Comparison of ENCODE assay signal across 17 cellular contexts in genomic region chr22:42878561-42879305, GRCh38. TPM values are rescaled to one million over a fixed set of nuclear protein-coding genes. Genes with fewer than 3 reads are reported as not detected.
DNase-seq lines count a peak whose midpoint lies in the region; ATAC-seq, FAIRE-seq and TF ChIP-seq lines count a peak whose summit lies in the region.
"Had no signal": no experiment of that assay in that cellular context is flagged by ENCODE, and none has a peak within 500 bp of the region (broad histone marks: within the 10 kb centered on the region; RNA-seq: fewer than 3 reads in every experiment).

No MANE protein-coding gene starts in this region.

- peak overlapping the region; percentile 19 for H3K27ac Mint-ChIP-seq in activated CD4-positive, alpha-beta T cell treated with anti-CD3 and anti-CD28 coated beads, Interleukin-2, amount 10 ng/mL, durations not matched to agents 7 days and 5 days
- no peak overlapping the region for H3K27ac Mint-ChIP-seq in activated T-helper 1 cell treated with anti-CD3 and anti-CD28 coated beads, Interleukin-12 subunit alpha, Interleukin-12 subunit beta, Interleukin-2, Interleukin-4 antibody, amounts not matched to agents 30 ng/mL and 10 ng/mL and 1 ng/mL, durations not matched to agents 14 hours and 24 hours and 36 hours
- H3K27ac Mint-ChIP-seq: CD14-positive monocyte, HFFc6 had no signal

- CTCF ChIA-PET in activated CD4-positive, alpha-beta T cell treated with anti-CD3 and anti-CD28 coated beads, Interleukin-2, amount 10 ng/mL, durations not matched to agents 7 days and 5 days (lab: Charles Lee): no interaction called here
- CTCF ChIA-PET in K562 (lab: Yijun Ruan, JAX; ENCODE audit: low intra/inter-chr PET ratio): no interaction called here

- H2AFZ ChIP-seq in K562 (ENCODE audit: low read depth, low read length): no peak overlapping the region

- TF ChIP-seq POLR2A in K562 (conservative IDR thresholded peaks at IDR 0.05): no peak
- TF ChIP-seq POLR2A in gastrocnemius medialis (IDR thresholded peaks at IDR 0.05): no peak

- POLR2A ChIA-PET in activated CD4-positive, alpha-beta T cell treated with anti-CD3 and anti-CD28 coated beads, Interleukin-2, amount 10 ng/mL, durations not matched to agents 7 days and 5 days (lab: Charles Lee): no interaction called here
- POLR2A ChIA-PET in K562 (lab: Yijun Ruan, JAX): interaction anchor here (0.7 to 0.8 kb wide), 2 partner anchors 90 to 1794 kb away, joined by 3 read pairs; no protein-coding TSS in a partner anchor

- in situ Hi-C loops in K562 (cut with MboI): no loop called here
- in situ Hi-C loops in gastrocnemius medialis (cut with MboI; ENCODE audit: low sequenced_read_pairs in 4 of 4): no loop called here

- H4K20me1 ChIP-seq in K562 (replicated peaks; ENCODE audit: control insufficient read depth, insufficient read depth, low read length): no peaks in the 10 kb centered on the region

- WGBS in K562 (ENCODE audit: insufficient coverage, low coverage, missing lambda C conversion rate): 97% methylated on average over 11 of the region's 22 CpGs

- intact Hi-C loops in K562 (cut with micrococcal nuclease) (no loop called here), left ventricle myocardium superior (cut with micrococcal nuclease) (no loop called here), gastrocnemius medialis (cut with DNase I; ENCODE audit: low total_unique reads) (no loop called here)
- intact Hi-C loops in activated T-helper 1 cell treated with anti-CD3 and anti-CD28 coated beads, Interleukin-12 subunit alpha, Interleukin-12 subunit beta, Interleukin-2, Interleukin-4 antibody, amounts not matched to agents 30 ng/mL and 10 ng/mL and 1 ng/mL, durations not matched to agents 14 hours and 24 hours and 36 hours (cut with micrococcal nuclease): no loop called here

- DNase-seq in activated CD4-positive, alpha-beta T cell treated with anti-CD3 and anti-CD28 coated beads, Interleukin-2, amount 10 ng/mL, durations not matched to agents 7 days and 5 days: no peak
- no peak for DNase-seq in activated CD4-positive, alpha-beta T cell treated with anti-CD3 and anti-CD28 coated beads, Interleukin-2, amount 50 U/mL, for 4 hours
- DNase-seq in K562 (ENCODE audit: extremely low read depth in 1 of 4, low spot score in 3 of 4) (no peak), left ventricle myocardium superior (peak; percentile 69), gastrocnemius medialis (no peak), midbrain (lab: John Stamatoyannopoulos, UW) (no peak)
- no peak for DNase-seq in stimulated activated CD4-positive, alpha-beta T cell treated with anti-CD3 and anti-CD28 coated beads, Interleukin-2, amount 100 ng/mL, for 48 hours
- DNase-seq in activated T-helper 1 cell treated with anti-CD3 and anti-CD28 coated beads, Interleukin-12 subunit alpha, Interleukin-12 subunit beta, Interleukin-2, Interleukin-4 antibody, amounts not matched to agents 30 ng/mL and 10 ng/mL and 1 ng/mL, durations not matched to agents 14 hours and 24 hours and 36 hours (ENCODE audit: low spot score): no peak
- DNase-seq: 8988T, DMS79 treated with DMSO at 0.1 percent for 48 hours, HFFc6, KBM-7, NCI-H1105, NCI-H1694 treated with DMSO at 0.1 percent for 48 hours, Peyer's patch had no signal

- H3K36me3 ChIP-seq in K562 (ENCODE audit: control insufficient read depth, insufficient read depth, low read length) (peaks cover 46% of the 10 kb centered on the region; the same call in 2 of the 3 replicates), gastrocnemius medialis (peaks cover 0 to 50% of the 10 kb centered on the region in 2 donors)

- no peaks in the 10 kb centered on the region for H3K79me2 ChIP-seq in K562 (ENCODE audit: control insufficient read depth, insufficient read depth, low read length)

- no peaks in the 10 kb centered on the region for H3K4me1 ChIP-seq in K562 (replicated peaks in 1 of 2; ENCODE audit: control insufficient read depth in 2 of 2, insufficient read depth in 2 of 2, low read length in 2 of 2)
- peaks cover 27 to 52% of the 10 kb centered on the region in 2 donors for H3K4me1 ChIP-seq in gastrocnemius medialis

- no peaks in the 10 kb centered on the region for H3K27me3 ChIP-seq in K562 (ENCODE audit: control insufficient read depth in 2 of 2, insufficient read depth in 2 of 2, low read length in 2 of 2)
- no peaks in the 10 kb centered on the region for H3K27me3 ChIP-seq in gastrocnemius medialis
- H3K27me3 ChIP-seq: Peyer's patch had no signal

- H3K9me3 Mint-ChIP-seq in activated CD4-positive, alpha-beta T cell treated with anti-CD3 and anti-CD28 coated beads, Interleukin-2, amount 10 ng/mL, durations not matched to agents 7 days and 5 days: no peaks in the 10 kb centered on the region
- H3K9me3 Mint-ChIP-seq in activated T-helper 1 cell treated with anti-CD3 and anti-CD28 coated beads, Interleukin-12 subunit alpha, Interleukin-12 subunit beta, Interleukin-2, Interleukin-4 antibody, amounts not matched to agents 30 ng/mL and 10 ng/mL and 1 ng/mL, durations not matched to agents 14 hours and 24 hours and 36 hours: no peaks in the 10 kb centered on the region
- H3K9me3 Mint-ChIP-seq: CD14-positive monocyte, HFFc6 had no signal

- no peak overlapping the region; a peak in 1 of 4 replicates for H3K9ac ChIP-seq in K562 (ENCODE audit: insufficient read depth in 1 of 2, low read depth in 2 of 2, low read length in 2 of 2)

- TF ChIP-seq CTCF in K562 (IDR thresholded peaks at IDR 0.05 in 2 of 3, conservative IDR thresholded peaks at IDR 0.05 in 1 of 3; ENCODE audit: insufficient read depth in 2 of 3, low read depth in 1 of 3, low read length in 3 of 3) (no peak), gastrocnemius medialis (IDR thresholded peaks at IDR 0.05 in 4 of 5, conservative IDR thresholded peaks at IDR 0.05 in 1 of 5) (no peak)

- TF ChIP-seq EP300 in K562 (IDR thresholded peaks at IDR 0.05; ENCODE audit: low read length): no peak

- no peaks in the 10 kb centered on the region for H3K27me3 Mint-ChIP-seq in activated CD4-positive, alpha-beta T cell treated with anti-CD3 and anti-CD28 coated beads, Interleukin-2, amount 10 ng/mL, durations not matched to agents 7 days and 5 days
- H3K27me3 Mint-ChIP-seq in activated T-helper 1 cell treated with anti-CD3 and anti-CD28 coated beads, Interleukin-12 subunit alpha, Interleukin-12 subunit beta, Interleukin-2, Interleukin-4 antibody, amounts not matched to agents 30 ng/mL and 10 ng/mL and 1 ng/mL, durations not matched to agents 14 hours and 24 hours and 36 hours (ENCODE audit: insufficient read depth): no peaks in the 10 kb centered on the region

- no peaks in the 10 kb centered on the region for H3K4me1 Mint-ChIP-seq in activated CD4-positive, alpha-beta T cell treated with anti-CD3 and anti-CD28 coated beads, Interleukin-2, amount 10 ng/mL, durations not matched to agents 7 days and 5 days
- H3K4me1 Mint-ChIP-seq in activated T-helper 1 cell treated with anti-CD3 and anti-CD28 coated beads, Interleukin-12 subunit alpha, Interleukin-12 subunit beta, Interleukin-2, Interleukin-4 antibody, amounts not matched to agents 30 ng/mL and 10 ng/mL and 1 ng/mL, durations not matched to agents 14 hours and 24 hours and 36 hours (ENCODE audit: low read depth): no peaks in the 10 kb centered on the region
- H3K4me1 Mint-ChIP-seq: CD14-positive monocyte had no signal

- no peak for ATAC-seq in K562
- peak; percentile 62 for ATAC-seq in left ventricle myocardium superior
- no peak for ATAC-seq in gastrocnemius medialis

- no peak overlapping the region for H3K4me3 ChIP-seq in K562
- H3K4me3 ChIP-seq in gastrocnemius medialis: no peak overlapping the region
- H3K4me3 ChIP-seq: Peyer's patch had no signal

- TF ChIP-seq RAD21 in K562 (CRISPR knock-in tag; conservative IDR thresholded peaks at IDR 0.05 in 1 of 2, IDR thresholded peaks at IDR 0.05 in 1 of 2): no peak

- H3K27ac ChIP-seq in K562 (ENCODE audit: extremely low read depth, low read depth, low read length): no peak overlapping the region
- H3K27ac ChIP-seq in gastrocnemius medialis: peak overlapping the region in 3 of 4 donors; percentile 18 to 57 (median 53)
- H3K27ac ChIP-seq: Peyer's patch had no signal

- H3K9me1 ChIP-seq in K562 (ENCODE audit: control insufficient read depth, insufficient read depth, low read length): no peaks in the 10 kb centered on the region

- no TSS peak for BruUV-seq in K562 (replicated peaks; lab: Mats Ljungman, UMichigan)

- no peak overlapping the region for H3K4me2 ChIP-seq in K562 (ENCODE audit: insufficient read depth, low read length)

- no peak overlapping the region for H3K4me3 Mint-ChIP-seq in activated CD4-positive, alpha-beta T cell treated with anti-CD3 and anti-CD28 coated beads, Interleukin-2, amount 10 ng/mL, durations not matched to agents 7 days and 5 days
- H3K4me3 Mint-ChIP-seq in activated T-helper 1 cell treated with anti-CD3 and anti-CD28 coated beads, Interleukin-12 subunit alpha, Interleukin-12 subunit beta, Interleukin-2, Interleukin-4 antibody, amounts not matched to agents 30 ng/mL and 10 ng/mL and 1 ng/mL, durations not matched to agents 14 hours and 24 hours and 36 hours: no peak overlapping the region
- H3K4me3 Mint-ChIP-seq: CD14-positive monocyte, HFFc6 had no signal

- FAIRE-seq in K562 (lab: Jason Lieb, UNC): no peak
- FAIRE-seq: H54 had no signal

- H3K36me3 Mint-ChIP-seq in activated CD4-positive, alpha-beta T cell treated with anti-CD3 and anti-CD28 coated beads, Interleukin-2, amount 10 ng/mL, durations not matched to agents 7 days and 5 days (ENCODE audit: low read depth): peaks cover 5% of the 10 kb centered on the region
- H3K36me3 Mint-ChIP-seq in activated T-helper 1 cell treated with anti-CD3 and anti-CD28 coated beads, Interleukin-12 subunit alpha, Interleukin-12 subunit beta, Interleukin-2, Interleukin-4 antibody, amounts not matched to agents 30 ng/mL and 10 ng/mL and 1 ng/mL, durations not matched to agents 14 hours and 24 hours and 36 hours (ENCODE audit: low read depth): peaks cover 3% of the 10 kb centered on the region

- no peaks in the 10 kb centered on the region for H3K9me3 ChIP-seq in K562 (replicated peaks; ENCODE audit: control insufficient read depth, insufficient read depth, low read depth, low read length)
- H3K9me3 ChIP-seq in gastrocnemius medialis: no peaks in the 10 kb centered on the region
- H3K9me3 ChIP-seq: Peyer's patch had no signal

RNA-seq across cellular contexts. Expression of gene ARFGAP3, which starts 21.7 kb away (rescaled TPM):
- total RNA-seq in activated CD4-positive, alpha-beta T cell treated with anti-CD3 and anti-CD28 coated beads, Interleukin-2, amount 10 ng/mL, durations not matched to agents 7 days and 5 days: 10 to 100 TPM; 23.9 to 25.5 TPM
- total RNA-seq in K562 (2011; cell fraction: chromatin; rRNA removed; ENCODE audit: low replicate concordance): 20.5 and 26.2 TPM in 2 replicates
- total RNA-seq in K562 (2011; cell fraction: nucleolus; rRNA removed): 15.8 and 18.3 TPM in 2 replicates
- total RNA-seq in K562 (2011; cell fraction: nucleoplasm; rRNA removed): 17.1 and 19.2 TPM in 2 replicates
- total RNA-seq in K562 (2014; rRNA removed) (14.2 and 16.9 TPM in 2 replicates), K562 (2014; rRNA removed; fragmentation: Illumina TruSeq; extraction: Trizol) (23.0 and 24.9 TPM in 2 replicates), K562 (2015; rRNA removed; fragmentation: Illumina TruSeq; extraction: Trizol) (19.3 and 19.5 TPM in 2 replicates), K562 (2021) (17.1 and 18.2 TPM in 2 replicates), left ventricle myocardium superior (25.8 TPM), gastrocnemius medialis (10 to 100 TPM; 28.2 to 43.8 (median 36.0) TPM)
- polyA plus RNA-seq in K562 (2011; rRNA removed) (26.5 and 27.6 TPM in 2 replicates), K562 (2014; fragmentation: Illumina TruSeq; extraction: Trizol) (18.4 and 22.0 TPM in 2 replicates), K562 (2014; fragmentation: Nextera tagmentation; extraction: Ambion mirVana) (10 to 100 TPM; 25.5 to 31.9 TPM), K562 (2014; rRNA removed) (20.1 and 22.7 TPM in 2 replicates)
- 14.9 and 21.7 TPM in 2 replicates for polyA plus RNA-seq in K562 (2011; cell fraction: cytosol; rRNA removed)
- 14.5 and 18.6 TPM in 2 replicates for polyA plus RNA-seq in K562 (2011; cell fraction: nucleus; rRNA removed)
- 17.4 and 27.0 TPM in 2 replicates for polyA plus RNA-seq in K562 (2012)
- 27.1 and 29.5 TPM in 2 replicates for polyA minus RNA-seq in K562 (2011; rRNA and poly(A)+ RNA removed)
- 13.4 and 20.8 TPM in 2 replicates for polyA minus RNA-seq in K562 (2011; cell fraction: cytosol; rRNA and poly(A)+ RNA removed)
- 7.0 and 15.8 TPM in 2 replicates for polyA minus RNA-seq in K562 (2011; cell fraction: nucleus; rRNA and poly(A)+ RNA removed)
- total RNA-seq in activated T-helper 1 cell treated with anti-CD3 and anti-CD28 coated beads, Interleukin-12 subunit alpha, Interleukin-12 subunit beta, Interleukin-2, Interleukin-4 antibody, amounts not matched to agents 30 ng/mL and 10 ng/mL and 1 ng/mL, durations not matched to agents 14 hours and 24 hours and 36 hours: 38.0 and 42.3 TPM in 2 replicates
